24 cellular contexts compared by ENCODE assay signal in genomic region chr22:17271711-17272451, GRCh38. TPM values are rescaled to one million over a fixed set of nuclear protein-coding genes. Genes with fewer than 3 reads are reported as not detected.
A peak's percentile ranks its signal among the peaks of the same experiment; 100 is the strongest.
DNase-seq lines count a peak whose midpoint lies in the region; ATAC-seq and TF ChIP-seq lines count a peak whose summit lies in the region.
"Had no signal": no experiment of that assay in that cellular context is flagged by ENCODE, and none has a peak within 500 bp of the region (broad histone marks: within the 10 kb centered on the region; RNA-seq: fewer than 3 reads in every experiment).

No MANE protein-coding gene starts in this region.

- H3K4me2 ChIP-seq in BLaER1: peak overlapping the region; percentile 66
- peak overlapping the region; percentile 74 for H3K4me2 ChIP-seq in neural progenitor cell

- peaks cover 56% of the 10 kb centered on the region for H3F3A ChIP-seq in neural progenitor cell (ENCODE audit: low read depth)

- peak overlapping the region; percentile 30 to 77 for H3K27ac Mint-ChIP-seq in effector memory CD8-positive, alpha-beta T cell
- no peak overlapping the region for H3K27ac Mint-ChIP-seq in neural progenitor cell
- H3K27ac Mint-ChIP-seq: HFFc6, T-cell had no signal

- H4K20me1 ChIP-seq in BLaER1: no peaks in the 10 kb centered on the region
- H4K20me1 ChIP-seq in neural progenitor cell (ENCODE audit: low read depth): peaks cover 3% of the 10 kb centered on the region

- no peak overlapping the region for H3K4me3 ChIP-seq in BLaER1
- no peak overlapping the region for H3K4me3 ChIP-seq in HUES48 (ENCODE audit: low read depth, low read length)
- H3K4me3 ChIP-seq in neural progenitor cell: peak overlapping the region; percentile 24
- H3K4me3 ChIP-seq: adrenal gland, colonic mucosa, left ventricle myocardium inferior, psoas muscle, SJSA1, upper lobe of right lung had no signal

- DNase-seq in effector memory CD8-positive, alpha-beta T cell: no peak
- DNase-seq in neural progenitor cell (ENCODE audit: low spot score) (no peak), retina (no peak), DMS53 (lab: John Stamatoyannopoulos, UW) (no peak), NCI-H2107 treated with DMSO at 0.1 percent for 48 hours (lab: John Stamatoyannopoulos, UW; ENCODE audit: unreplicated experiment) (no peak)
- DNase-seq: activated CD4-positive, alpha-beta T cell treated with anti-CD3 and anti-CD28 coated beads for 48 hours; activated T-cell treated with anti-CD3 and anti-CD28 coated beads, Interleukin-2, amount 50 U/mL, for 24 hours; adrenal gland; colonic mucosa; COR-L47; DMS79 treated with DMSO at 0.1 percent for 48 hours; HFFc6; left ventricle myocardium inferior; NCI-H1417 treated with DMSO at 0.1 percent for 48 hours; NCI-H510A; psoas muscle; T-cell; upper lobe of right lung had no signal

- peaks cover 0 to 6% of the 10 kb centered on the region in 2 donors for H3K4me1 Mint-ChIP-seq in effector memory CD8-positive, alpha-beta T cell (ENCODE audit: low read depth in 2 of 2)
- H3K4me1 Mint-ChIP-seq in neural progenitor cell: peaks cover 48% of the 10 kb centered on the region

- H3K9ac ChIP-seq in BLaER1 (no peak overlapping the region), HUES48 (ENCODE audit: low read depth, low read length) (no peak overlapping the region), neural progenitor cell (no peak overlapping the region)

- H3K36me3 ChIP-seq in BLaER1 (no peaks in the 10 kb centered on the region), HUES48 (ENCODE audit: control insufficient read depth, insufficient read depth, low read length) (no peaks in the 10 kb centered on the region), neural progenitor cell (no peaks in the 10 kb centered on the region)
- H3K36me3 ChIP-seq: adrenal gland, colonic mucosa, left ventricle myocardium inferior, neutrophil, SJSA1, upper lobe of right lung had no signal

- H3K4me3 Mint-ChIP-seq in effector memory CD8-positive, alpha-beta T cell: no peak overlapping the region
- no peak overlapping the region for H3K4me3 Mint-ChIP-seq in neural progenitor cell
- H3K4me3 Mint-ChIP-seq: activated T-cell treated with anti-CD3 and anti-CD28 coated beads, Interleukin-2, amount 50 U/mL, for 24 hours; HFFc6; T-cell had no signal

- H3K27ac ChIP-seq in BLaER1 (peak overlapping the region; percentile 62; the same call in 1 of the 2 replicates), HUES48 (ENCODE audit: low read depth, low read length) (peak overlapping the region; percentile 89), neural progenitor cell (peak overlapping the region; percentile 91)
- H3K27ac ChIP-seq: adrenal gland, colonic mucosa, left ventricle myocardium inferior, neutrophil, psoas muscle, SJSA1, upper lobe of right lung had no signal

- no peaks in the 10 kb centered on the region for H3K27me3 ChIP-seq in BLaER1
- H3K27me3 ChIP-seq in HUES48 (ENCODE audit: control insufficient read depth, insufficient read depth, low read length): no peaks in the 10 kb centered on the region
- H3K27me3 ChIP-seq in neural progenitor cell: no peaks in the 10 kb centered on the region
- H3K27me3 ChIP-seq: adrenal gland, colonic mucosa, SJSA1, upper lobe of right lung had no signal

- no peak overlapping the region for H2AFZ ChIP-seq in neural progenitor cell (replicated peaks)

- H3K4me1 ChIP-seq in BLaER1 (peaks cover 55% of the 10 kb centered on the region), HUES48 (ENCODE audit: control insufficient read depth, insufficient read depth, low read length) (peaks cover 45% of the 10 kb centered on the region), neural progenitor cell (peaks cover 54% of the 10 kb centered on the region)
- H3K4me1 ChIP-seq: adrenal gland, colonic mucosa, left ventricle myocardium inferior, SJSA1, upper lobe of right lung had no signal

- no peaks in the 10 kb centered on the region for H3K27me3 Mint-ChIP-seq in effector memory CD8-positive, alpha-beta T cell
- H3K27me3 Mint-ChIP-seq in neural progenitor cell (ENCODE audit: insufficient read depth, low read depth): peaks cover 16% of the 10 kb centered on the region
- H3K27me3 Mint-ChIP-seq: activated T-cell treated with anti-CD3 and anti-CD28 coated beads, Interleukin-2, amount 50 U/mL, for 24 hours; T-cell had no signal

- peaks cover 7% of the 10 kb centered on the region for H3K36me3 Mint-ChIP-seq in effector memory CD8-positive, alpha-beta T cell (ENCODE audit: insufficient read depth)
- H3K36me3 Mint-ChIP-seq in neural progenitor cell: no peaks in the 10 kb centered on the region
- H3K36me3 Mint-ChIP-seq: T-cell had no signal

- no peaks in the 10 kb centered on the region for H3K9me3 ChIP-seq in BLaER1
- H3K9me3 ChIP-seq in HUES48 (ENCODE audit: control insufficient read depth, insufficient read depth, low read length): no peaks in the 10 kb centered on the region
- H3K9me3 ChIP-seq in neural progenitor cell (ENCODE audit: low read depth): no peaks in the 10 kb centered on the region
- H3K9me3 ChIP-seq: adrenal gland, colonic mucosa, left ventricle myocardium inferior, neutrophil, psoas muscle, SJSA1, upper lobe of right lung had no signal

- no peaks in the 10 kb centered on the region for H3K79me2 ChIP-seq in neural progenitor cell (ENCODE audit: low read depth)

- peak; percentile 27 for TF ChIP-seq CTCF in neural progenitor cell (IDR thresholded peaks at IDR 0.05)

- no peaks in the 10 kb centered on the region for H3K9me3 Mint-ChIP-seq in effector memory CD8-positive, alpha-beta T cell
- H3K9me3 Mint-ChIP-seq in neural progenitor cell: no peaks in the 10 kb centered on the region
- H3K9me3 Mint-ChIP-seq: activated T-cell treated with anti-CD3 and anti-CD28 coated beads, Interleukin-2, amount 50 U/mL, for 24 hours; T-cell had no signal

- ATAC-seq in effector memory CD8-positive, alpha-beta T cell (replicated peaks): no peak
- ATAC-seq in GM19455 (IDR thresholded peaks at IDR 0.05; ENCODE audit: unreplicated experiment): no peak
- ATAC-seq: T-cell, upper lobe of right lung had no signal

RNA-seq across cellular contexts. Expression of gene ADA2, which starts 52.6 kb away (rescaled TPM):
- 30.1 and 49.9 TPM in 2 replicates for total RNA-seq in neural progenitor cell (ENCODE audit: low replicate concordance)
- total RNA-seq: MCF 10A, SJSA1 had no signal
